ENCODE assay signal across 8 cellular contexts in genomic region chr20:17960400-17960885, GRCh38. TPM values are rescaled to one million over a fixed set of nuclear protein-coding genes. Genes with fewer than 3 reads are reported as not detected.
DNase-seq lines count a peak whose midpoint lies in the region; ATAC-seq, FAIRE-seq and TF ChIP-seq lines count a peak whose summit lies in the region.
"Not testable (repeated sequence)": the region's sequence is repeated elsewhere in the genome, so short reads cannot be mapped to it uniquely, and the experiment has no call there.

No MANE protein-coding gene starts in this region.

- TF ChIP-seq CTCF in A673 (conservative IDR thresholded peaks at IDR 0.05; ENCODE audit: low read depth, low read length); HEK293 (tag by site-specific recombination; IDR thresholded peaks at IDR 0.05); chondrocyte (IDR thresholded peaks at IDR 0.05); keratinocyte (optimal IDR thresholded peaks at IDR 0.05 in 1 of 3, IDR thresholded peaks at IDR 0.05 in 1 of 3, conservative IDR thresholded peaks at IDR 0.05 in 1 of 3; ENCODE audit: extremely low read depth in 1 of 3, insufficient read depth in 2 of 3, low read length in 3 of 3); neural crest cell (conservative IDR thresholded peaks at IDR 0.05): not testable (repeated sequence)

- H4K20me1 ChIP-seq in keratinocyte (ENCODE audit: control insufficient read depth, extremely low read depth, insufficient read depth, low read length), result peaks cover 73% of the 10 kb centered on the region

- H3K9me3 ChIP-seq in A673 (ENCODE audit: low read depth, low read length, poor library complexity, severe bottlenecking); HEK293 (ENCODE audit: control insufficient read depth, insufficient read depth, low read depth, low read length); SK-N-MC (ENCODE audit: low read depth, low read length); keratinocyte (ENCODE audit: control insufficient read depth, low read depth, low read length): not testable (repeated sequence)

- H3K4me1 ChIP-seq in A673 (ENCODE audit: insufficient read depth, low read length, poor library complexity, severe bottlenecking), result peaks cover 75% of the 10 kb centered on the region
- peaks cover 20% of the 10 kb centered on the region for H3K4me1 ChIP-seq in HEK293 (ENCODE audit: control insufficient read depth, insufficient read depth, low read length)
- peaks cover 34% of the 10 kb centered on the region for H3K4me1 ChIP-seq in keratinocyte (ENCODE audit: control insufficient read depth, extremely low read depth, insufficient read depth, low read length)

- H3K27me3 ChIP-seq in A673 (replicated peaks; ENCODE audit: insufficient read depth, low read depth, low read length, poor library complexity); keratinocyte (ENCODE audit: control insufficient read depth, extremely low read depth, insufficient read depth, low read length): not testable (repeated sequence)

- H3K4me1 Mint-ChIP-seq in activated T-helper 17 cell treated with anti-CD3 and anti-CD28 coated beads, Interleukin-2, amount 50 U/mL, for 72 hours, result peaks cover 61% of the 10 kb centered on the region
- peaks cover 97% of the 10 kb centered on the region for H3K4me1 Mint-ChIP-seq in chondrocyte (ENCODE audit: low read depth)
- H3K4me1 Mint-ChIP-seq in neural crest cell, result peaks cover 68% of the 10 kb centered on the region
- peaks cover 78% of the 10 kb centered on the region for H3K4me1 Mint-ChIP-seq in stimulated activated effector memory CD8-positive, alpha-beta T cell treated with anti-CD3 and anti-CD28 coated beads, Interleukin-12 subunit alpha, Interleukin-12 subunit beta, amount 100 ng/mL, for 72 hours

- H3K36me3 ChIP-seq in A673 (ENCODE audit: insufficient read depth, low read length, poor library complexity, severe bottlenecking) (peaks cover 40% of the 10 kb centered on the region), HEK293 (ENCODE audit: control insufficient read depth in 2 of 2, insufficient read depth in 1 of 2, low read length in 2 of 2) (peaks cover 7 to 77% of the 10 kb centered on the region in 2 experiments; a peak in 2 of 3 replicates), SK-N-MC (ENCODE audit: insufficient read depth, low read length) (peaks cover 77% of the 10 kb centered on the region), keratinocyte (ENCODE audit: control insufficient read depth in 2 of 2, extremely low read depth in 1 of 2, insufficient read depth in 2 of 2, low read length in 2 of 2) (peaks cover 11 to 50% of the 10 kb centered on the region in 2 experiments)

- FAIRE-seq in keratinocyte (lab: Jason Lieb, UNC), result not testable (repeated sequence)

- H3K4me2 ChIP-seq in keratinocyte (ENCODE audit: control insufficient read depth, extremely low read depth, insufficient read depth, low read depth, low read length), result not testable (repeated sequence)

- not testable (repeated sequence) for H3K9me3 Mint-ChIP-seq in activated T-helper 17 cell treated with anti-CD3 and anti-CD28 coated beads, Interleukin-2, amount 50 U/mL, for 72 hours; chondrocyte (ENCODE audit: low read depth); neural crest cell; stimulated activated effector memory CD8-positive, alpha-beta T cell treated with anti-CD3 and anti-CD28 coated beads, Interleukin-12 subunit alpha, Interleukin-12 subunit beta, amount 100 ng/mL, for 72 hours

- not testable (repeated sequence) for H3K9me1 ChIP-seq in keratinocyte (ENCODE audit: control insufficient read depth, extremely low read depth, insufficient read depth, low read length)

- H3K27me3 Mint-ChIP-seq in activated T-helper 17 cell treated with anti-CD3 and anti-CD28 coated beads, Interleukin-2, amount 50 U/mL, for 72 hours; chondrocyte (ENCODE audit: low read depth); neural crest cell (ENCODE audit: low read depth): not testable (repeated sequence)

- dilution Hi-C loops in keratinocyte (cut with MboI; ENCODE audit: extremely low pct_ligation_motif_present, low sequenced_read_pairs), result not testable (repeated sequence)

- POLR2A ChIA-PET in A673 (lab: Charles Lee; ENCODE audit: low non-redundant PET), result not testable (repeated sequence)
- POLR2A ChIA-PET in HEK293 (lab: Yijun Ruan, JAX), result interaction anchor here (0.8 to 1.1 kb wide), 2 partner anchors 16 to 37 kb away, joined by 3 to 5 read pairs; no protein-coding TSS in a partner anchor

- H3K4me3 ChIP-seq in A673 (ENCODE audit: low read depth, low read length, poor library complexity, severe bottlenecking); HEK293 (ENCODE audit: low read depth, low read length); SK-N-MC; keratinocyte (ENCODE audit: control insufficient read depth in 2 of 3, extremely low read depth in 1 of 3, insufficient read depth in 2 of 3, low read depth in 1 of 3, low read length in 3 of 3): not testable (repeated sequence)

- not testable (repeated sequence) for ATAC-seq in activated T-helper 17 cell treated with anti-CD3 and anti-CD28 coated beads, Interleukin-2, amount 50 U/mL, for 72 hours (replicated peaks); stimulated activated effector memory CD8-positive, alpha-beta T cell treated with anti-CD3 and anti-CD28 coated beads, Interleukin-12 subunit alpha, Interleukin-12 subunit beta, amount 100 ng/mL, for 72 hours

- not testable (repeated sequence) for DNase-seq in A673 (ENCODE audit: low spot score); SK-N-MC (ENCODE audit: low read depth, low spot score); chondrocyte (ENCODE audit: low spot score); keratinocyte (ENCODE audit: low read depth, low spot score); neural crest cell (ENCODE audit: low read depth, low spot score); stimulated activated effector memory CD8-positive, alpha-beta T cell treated with anti-CD3 and anti-CD28 coated beads, Interleukin-12 subunit alpha, Interleukin-12 subunit beta, amount 100 ng/mL, for 72 hours (ENCODE audit: low spot score in 2 of 2)

- peak overlapping the region; percentile 65 for H3K27ac ChIP-seq in A673 (ENCODE audit: low read depth, low read length, poor library complexity, severe bottlenecking)
- not testable (repeated sequence) for H3K27ac ChIP-seq in HEK293 (ENCODE audit: extremely low read depth, low read depth, low read length)
- peak overlapping the region; percentile 79 for H3K27ac ChIP-seq in SK-N-MC
- H3K27ac ChIP-seq in keratinocyte (ENCODE audit: control insufficient read depth, insufficient read depth, low read length), result peak overlapping the region; percentile 28

- CTCF ChIA-PET in A673 (lab: Charles Lee), result interaction anchor here (0.7 kb wide), 1 partner anchor 238 kb away, joined by 5 read pairs; no protein-coding TSS in a partner anchor
- CTCF ChIA-PET in HEK293 (lab: Yijun Ruan, JAX), result not testable (repeated sequence)

- H3K79me2 ChIP-seq in keratinocyte (ENCODE audit: control insufficient read depth, insufficient read depth, low read length), result peaks cover 100% of the 10 kb centered on the region

- H3K4me3 Mint-ChIP-seq in activated T-helper 17 cell treated with anti-CD3 and anti-CD28 coated beads, Interleukin-2, amount 50 U/mL, for 72 hours, result peak overlapping the region; percentile 98
- H3K4me3 Mint-ChIP-seq in chondrocyte (ENCODE audit: unreplicated experiment), result not testable (repeated sequence)
- peak overlapping the region; percentile 31 for H3K4me3 Mint-ChIP-seq in neural crest cell
- H3K4me3 Mint-ChIP-seq in stimulated activated effector memory CD8-positive, alpha-beta T cell treated with anti-CD3 and anti-CD28 coated beads, Interleukin-12 subunit alpha, Interleukin-12 subunit beta, amount 100 ng/mL, for 72 hours, result peak overlapping the region; percentile 95

- H3K27ac Mint-ChIP-seq in activated T-helper 17 cell treated with anti-CD3 and anti-CD28 coated beads, Interleukin-2, amount 50 U/mL, for 72 hours; neural crest cell (ENCODE audit: unreplicated experiment): not testable (repeated sequence)
- peak overlapping the region; percentile 92 for H3K27ac Mint-ChIP-seq in chondrocyte (ENCODE audit: unreplicated experiment)
- H3K27ac Mint-ChIP-seq in stimulated activated effector memory CD8-positive, alpha-beta T cell treated with anti-CD3 and anti-CD28 coated beads, Interleukin-12 subunit alpha, Interleukin-12 subunit beta, amount 100 ng/mL, for 72 hours, result peak overlapping the region; percentile 98

- BruUV-seq in A673 (replicated peaks; lab: Mats Ljungman, UMichigan), result not testable (repeated sequence)

- H2AFZ ChIP-seq in keratinocyte (ENCODE audit: control insufficient read depth, low read length), result not testable (repeated sequence)

- peaks cover 99% of the 10 kb centered on the region for H3K36me3 Mint-ChIP-seq in activated T-helper 17 cell treated with anti-CD3 and anti-CD28 coated beads, Interleukin-2, amount 50 U/mL, for 72 hours (ENCODE audit: low read depth)
- H3K36me3 Mint-ChIP-seq in chondrocyte (ENCODE audit: low read depth); neural crest cell (ENCODE audit: low read depth): not testable (repeated sequence)
- H3K36me3 Mint-ChIP-seq in stimulated activated effector memory CD8-positive, alpha-beta T cell treated with anti-CD3 and anti-CD28 coated beads, Interleukin-12 subunit alpha, Interleukin-12 subunit beta, amount 100 ng/mL, for 72 hours, result peaks cover 100% of the 10 kb centered on the region

- not testable (repeated sequence) for H3K9ac ChIP-seq in SK-N-MC (ENCODE audit: insufficient read length); keratinocyte (ENCODE audit: control insufficient read depth, extremely low read depth, insufficient read depth, low read length)

- intact Hi-C loops in A673 (cut with micrococcal nuclease; ENCODE audit: unreplicated experiment), result loop anchor here (10.0 kb wide), 1 partner anchor 426 kb away; the partner anchor contains the start of gene BFSP1

RNA-seq across cellular contexts. Expression of gene SNX5, which starts 8.2 kb away (rescaled TPM):
- total RNA-seq in A673 (2021) (171 and 188 TPM in 2 replicates), chondrocyte (74.1 to 133 TPM (median 82.5 TPM) in 3 replicates), neural crest cell (116 and 123 TPM in 2 replicates)
- total RNA-seq in activated T-helper 17 cell treated with anti-CD3 and anti-CD28 coated beads, Interleukin-2, amount 50 U/mL, for 72 hours, result 100 to 1,000 TPM; 175 to 201 TPM
- 92.9 to 187 TPM (median 109 TPM) in 3 replicates for polyA plus RNA-seq in keratinocyte
- polyA plus RNA-seq in keratinocyte (2011; ENCODE audit: low read depth), result 96.8 TPM
- 73.4 and 128 TPM in 2 replicates for polyA plus RNA-seq in keratinocyte (2011; cell fraction: cytosol; rRNA removed)
- polyA plus RNA-seq in keratinocyte (2011; cell fraction: nucleus; rRNA removed), result 144 and 183 TPM in 2 replicates
- 55.2 and 90.6 TPM in 2 replicates for polyA plus RNA-seq in keratinocyte (2012; ENCODE audit: low replicate concordance)
- polyA minus RNA-seq in keratinocyte, result 43.9 to 130 TPM (median 59.9 TPM) in 3 replicates
- 58.3 TPM for polyA minus RNA-seq in keratinocyte (2011; cell fraction: cytosol; rRNA and poly(A)+ RNA removed)
- polyA minus RNA-seq in keratinocyte (2011; cell fraction: nucleus; rRNA and poly(A)+ RNA removed), result 87.9 and 122 TPM in 2 replicates

RNA-seq across cellular contexts. Expression of gene MGME1, which starts 8.4 kb away (rescaled TPM):
- total RNA-seq in A673 (2021) (39.1 and 41.4 TPM in 2 replicates), chondrocyte (13.6 to 21.3 TPM (median 15.1 TPM) in 3 replicates), neural crest cell (35.2 and 39.0 TPM in 2 replicates)
- 10 to 100 TPM; 24.2 to 33.2 TPM for total RNA-seq in activated T-helper 17 cell treated with anti-CD3 and anti-CD28 coated beads, Interleukin-2, amount 50 U/mL, for 72 hours
- 20.3 to 31.6 TPM (median 23.6 TPM) in 3 replicates for polyA plus RNA-seq in keratinocyte
- 51.0 TPM for polyA plus RNA-seq in keratinocyte (2011; ENCODE audit: low read depth)
- 19.0 and 26.9 TPM in 2 replicates for polyA plus RNA-seq in keratinocyte (2011; cell fraction: cytosol; rRNA removed)
- polyA plus RNA-seq in keratinocyte (2011; cell fraction: nucleus; rRNA removed), result 33.0 and 33.5 TPM in 2 replicates
- polyA plus RNA-seq in keratinocyte (2012; ENCODE audit: low replicate concordance), result 22.3 and 24.8 TPM in 2 replicates
- 5.7 to 17.6 TPM (median 10.6 TPM) in 3 replicates for polyA minus RNA-seq in keratinocyte
- 23.2 TPM for polyA minus RNA-seq in keratinocyte (2011; cell fraction: cytosol; rRNA and poly(A)+ RNA removed)
- polyA minus RNA-seq in keratinocyte (2011; cell fraction: nucleus; rRNA and poly(A)+ RNA removed), result 11.6 and 27.5 TPM in 2 replicates
